In genomic region chr16:88811850-88812736, GRCh38 we compare ENCODE assay signal across 1 cellular context.
A peak's percentile ranks its signal among the peaks of the same experiment; 100 is the strongest.
TF ChIP-seq lines count a peak whose summit lies in the region.

Gene APRT (minus strand): TSS chr16:88811928. CDS start chr16:88811899, 29 bp downstream.

TF ChIP-seq in K562, 482 proteins besides CTCF, POLR2A, EP300 and RAD21 (continued from another document and continues in another):
- 0 out of 2 replicates have a peak, but pooled peaks have one; percentile 42 for TF ChIP-seq ZNF592 (IDR thresholded peaks at IDR 0.05)
- TF ChIP-seq SIX5 (IDR thresholded peaks at IDR 0.05; ENCODE audit: borderline replicate concordance in 1 of 2, insufficient read depth in 1 of 2, low read depth in 1 of 2, low read length in 2 of 2), result no peak
- no peak for TF ChIP-seq ZNF551 (CRISPR knock-in tag; IDR thresholded peaks at IDR 0.05)
- peak; percentile 44; the same call in 1 of the 2 replicates for TF ChIP-seq ILF3 (IDR thresholded peaks at IDR 0.05; ENCODE audit: borderline replicate concordance)
- TF ChIP-seq SRSF9 (IDR thresholded peaks at IDR 0.05; ENCODE audit: borderline replicate concordance, low read depth, low read length), result no peak
- no peak for TF ChIP-seq C11orf30 (IDR thresholded peaks at IDR 0.05; ENCODE audit: low read depth)
- no peak for TF ChIP-seq IRF2 (CRISPR knock-in tag; IDR thresholded peaks at IDR 0.05)
- TF ChIP-seq MIER1 (IDR thresholded peaks at IDR 0.05; ENCODE audit: low read depth), result no peak
- TF ChIP-seq MECOM (CRISPR knock-in tag; IDR thresholded peaks at IDR 0.05), result no peak
- TF ChIP-seq ASH1L (IDR thresholded peaks at IDR 0.05; ENCODE audit: borderline replicate concordance, low read depth, partially characterized antibody), result no peak
- no peak for TF ChIP-seq ZC3H8 (IDR thresholded peaks at IDR 0.05)
- no peak for TF ChIP-seq ZNF318 (IDR thresholded peaks at IDR 0.05; ENCODE audit: borderline replicate concordance in 1 of 2, low read depth in 1 of 2)
- no peak; the same call in none of the 2 replicates for TF ChIP-seq EP400 (IDR thresholded peaks at IDR 0.05)
- TF ChIP-seq HINFP (tag; conservative IDR thresholded peaks at IDR 0.05; ENCODE audit: low read depth), result no peak
- TF ChIP-seq, protein P1, sequence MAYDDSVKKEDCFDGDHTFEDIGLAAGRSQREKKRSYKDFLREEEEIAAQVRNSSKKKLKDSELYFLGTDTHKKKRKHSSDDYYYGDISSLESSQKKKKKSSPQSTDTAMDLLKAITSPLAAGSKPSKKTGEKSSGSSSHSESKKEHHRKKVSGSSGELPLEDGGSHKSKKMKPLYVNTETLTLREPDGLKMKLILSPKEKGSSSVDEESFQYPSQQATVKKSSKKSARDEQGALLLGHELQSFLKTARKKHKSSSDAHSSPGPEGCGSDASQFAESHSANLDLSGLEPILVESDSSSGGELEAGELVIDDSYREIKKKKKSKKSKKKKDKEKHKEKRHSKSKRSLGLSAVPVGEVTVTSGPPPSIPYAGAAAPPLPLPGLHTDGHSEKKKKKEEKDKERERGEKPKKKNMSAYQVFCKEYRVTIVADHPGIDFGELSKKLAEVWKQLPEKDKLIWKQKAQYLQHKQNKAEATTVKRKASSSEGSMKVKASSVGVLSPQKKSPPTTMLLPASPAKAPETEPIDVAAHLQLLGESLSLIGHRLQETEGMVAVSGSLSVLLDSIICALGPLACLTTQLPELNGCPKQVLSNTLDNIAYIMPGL (CRISPR knock-in tag; IDR thresholded peaks at IDR 0.05), result peak; percentile 83; the same call in 1 of the 2 replicates
- no peak for TF ChIP-seq TRIM25 (IDR thresholded peaks at IDR 0.05; ENCODE audit: borderline replicate concordance)
- TF ChIP-seq, protein P2, sequence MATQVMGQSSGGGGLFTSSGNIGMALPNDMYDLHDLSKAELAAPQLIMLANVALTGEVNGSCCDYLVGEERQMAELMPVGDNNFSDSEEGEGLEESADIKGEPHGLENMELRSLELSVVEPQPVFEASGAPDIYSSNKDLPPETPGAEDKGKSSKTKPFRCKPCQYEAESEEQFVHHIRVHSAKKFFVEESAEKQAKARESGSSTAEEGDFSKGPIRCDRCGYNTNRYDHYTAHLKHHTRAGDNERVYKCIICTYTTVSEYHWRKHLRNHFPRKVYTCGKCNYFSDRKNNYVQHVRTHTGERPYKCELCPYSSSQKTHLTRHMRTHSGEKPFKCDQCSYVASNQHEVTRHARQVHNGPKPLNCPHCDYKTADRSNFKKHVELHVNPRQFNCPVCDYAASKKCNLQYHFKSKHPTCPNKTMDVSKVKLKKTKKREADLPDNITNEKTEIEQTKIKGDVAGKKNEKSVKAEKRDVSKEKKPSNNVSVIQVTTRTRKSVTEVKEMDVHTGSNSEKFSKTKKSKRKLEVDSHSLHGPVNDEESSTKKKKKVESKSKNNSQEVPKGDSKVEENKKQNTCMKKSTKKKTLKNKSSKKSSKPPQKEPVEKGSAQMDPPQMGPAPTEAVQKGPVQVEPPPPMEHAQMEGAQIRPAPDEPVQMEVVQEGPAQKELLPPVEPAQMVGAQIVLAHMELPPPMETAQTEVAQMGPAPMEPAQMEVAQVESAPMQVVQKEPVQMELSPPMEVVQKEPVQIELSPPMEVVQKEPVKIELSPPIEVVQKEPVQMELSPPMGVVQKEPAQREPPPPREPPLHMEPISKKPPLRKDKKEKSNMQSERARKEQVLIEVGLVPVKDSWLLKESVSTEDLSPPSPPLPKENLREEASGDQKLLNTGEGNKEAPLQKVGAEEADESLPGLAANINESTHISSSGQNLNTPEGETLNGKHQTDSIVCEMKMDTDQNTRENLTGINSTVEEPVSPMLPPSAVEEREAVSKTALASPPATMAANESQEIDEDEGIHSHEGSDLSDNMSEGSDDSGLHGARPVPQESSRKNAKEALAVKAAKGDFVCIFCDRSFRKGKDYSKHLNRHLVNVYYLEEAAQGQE (CRISPR knock-in tag; IDR thresholded peaks at IDR 0.05; ENCODE audit: low read depth), result peak; percentile 81
- TF ChIP-seq CREBBP (IDR thresholded peaks at IDR 0.05; ENCODE audit: low read depth, low read length), result no peak
- peak; percentile 92 to 93 for TF ChIP-seq NRF1 (conservative IDR thresholded peaks at IDR 0.05 in 1 of 2, IDR thresholded peaks at IDR 0.05 in 1 of 2)
- TF ChIP-seq, protein P3, sequence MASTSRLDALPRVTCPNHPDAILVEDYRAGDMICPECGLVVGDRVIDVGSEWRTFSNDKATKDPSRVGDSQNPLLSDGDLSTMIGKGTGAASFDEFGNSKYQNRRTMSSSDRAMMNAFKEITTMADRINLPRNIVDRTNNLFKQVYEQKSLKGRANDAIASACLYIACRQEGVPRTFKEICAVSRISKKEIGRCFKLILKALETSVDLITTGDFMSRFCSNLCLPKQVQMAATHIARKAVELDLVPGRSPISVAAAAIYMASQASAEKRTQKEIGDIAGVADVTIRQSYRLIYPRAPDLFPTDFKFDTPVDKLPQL (IDR thresholded peaks at IDR 0.05; ENCODE audit: extremely low read depth, insufficient read length), result no peak
